15 cellular contexts compared by ENCODE assay signal in the genomic region with DNA sequence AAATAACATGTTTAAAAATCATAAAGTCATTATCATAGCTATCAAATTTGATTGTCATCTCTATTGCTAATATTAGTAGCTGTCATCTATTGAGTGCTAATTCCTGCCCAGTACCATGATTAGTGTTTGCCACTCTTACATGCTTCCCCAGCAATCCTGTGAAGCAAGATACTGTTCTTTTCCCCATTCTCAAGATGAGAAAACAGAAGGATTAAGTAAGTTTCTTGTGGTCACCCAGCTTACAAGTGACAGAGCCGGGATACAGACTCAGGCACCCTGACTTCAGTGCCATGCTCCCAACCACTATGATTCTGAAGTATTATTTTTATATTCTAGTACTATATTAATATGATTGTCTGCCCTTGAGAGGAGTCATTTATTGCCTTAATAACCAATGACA. TPM values are rescaled to one million over a fixed set of nuclear protein-coding genes. Genes with fewer than 3 reads are reported as not detected.
A peak's percentile ranks its signal among the peaks of the same experiment; 100 is the strongest.
DNase-seq lines count a peak whose midpoint lies in the region; ATAC-seq and TF ChIP-seq lines count a peak whose summit lies in the region.
"Had no signal": no experiment of that assay in that cellular context is flagged by ENCODE, and none has a peak within 500 bp of the region (broad histone marks: within the 10 kb centered on the region; RNA-seq: fewer than 3 reads in every experiment).

No MANE protein-coding gene starts in this region.

- DNase-seq in activated CD4-positive, alpha-beta T cell treated with anti-CD3 and anti-CD28 coated beads, Interleukin-2, amount 10 ng/mL, durations not matched to agents 24 days and 14 days = no peak
- DNase-seq in activated CD4-positive, alpha-beta T cell treated with anti-CD3 and anti-CD28 coated beads, Interleukin-2, amount 50 U/mL, for 4 hours = no peak
- peak; percentile 53 for DNase-seq in Karpas-422
- DNase-seq in activated T-helper 1 cell treated with anti-CD3 and anti-CD28 coated beads, Interleukin-12 subunit alpha, Interleukin-12 subunit beta, Interleukin-2, Interleukin-4 antibody, amounts not matched to agents 30 ng/mL and 10 ng/mL and 1 ng/mL, durations not matched to agents 14 hours and 24 hours and 36 hours (ENCODE audit: low spot score) = no peak
- DNase-seq in HCEC 1CT = no peak
- DNase-seq in GM13977 (ENCODE audit: low spot score) = no peak
- no peak for DNase-seq in psoas muscle
- DNase-seq: adrenal gland; foreskin keratinocyte; NCI-H1048; NCI-H82; Right ventricle myocardium superior; stimulated activated CD4-positive, alpha-beta T cell treated with anti-CD3 and anti-CD28 coated beads, Interleukin-15, amount 100 ng/mL, for 24 hours had no signal

- peak overlapping the region; percentile 69 for H3K4me2 ChIP-seq in Karpas-422 (ENCODE audit: low read depth, low read length, poor library complexity, severe bottlenecking)

- intact Hi-C loops in activated CD4-positive, alpha-beta T cell treated with anti-CD3 and anti-CD28 coated beads, Interleukin-2, amount 10 ng/mL, durations not matched to agents 24 days and 14 days (cut with micrococcal nuclease) = no loop called here
- intact Hi-C loops in activated T-helper 1 cell treated with anti-CD3 and anti-CD28 coated beads, Interleukin-12 subunit alpha, Interleukin-12 subunit beta, Interleukin-2, Interleukin-4 antibody, amounts not matched to agents 30 ng/mL and 10 ng/mL and 1 ng/mL, durations not matched to agents 14 hours and 24 hours and 36 hours (cut with micrococcal nuclease) = loop anchor here (2.0 kb wide), 1 partner anchor 17 kb away; no protein-coding TSS in a partner anchor
- intact Hi-C loops in psoas muscle (cut with DNase I) = no loop called here

- H3K9me2 ChIP-seq in Karpas-422 (replicated peaks; ENCODE audit: insufficient read depth, low read length) = no peaks in the 10 kb centered on the region

- H3K27ac ChIP-seq in Karpas-422 (ENCODE audit: low read length) = peak overlapping the region; percentile 85
- H3K27ac ChIP-seq in neutrophil = peak overlapping the region; percentile 48
- H3K27ac ChIP-seq in psoas muscle = no peak overlapping the region
- H3K27ac ChIP-seq: adrenal gland, foreskin keratinocyte had no signal

- H2AFZ ChIP-seq in Karpas-422 (ENCODE audit: low read length) = no peak overlapping the region

- H3K27me3 ChIP-seq in Karpas-422 (ENCODE audit: low read length) = no peaks in the 10 kb centered on the region
- no peaks in the 10 kb centered on the region for H3K27me3 ChIP-seq in neutrophil
- H3K27me3 ChIP-seq in psoas muscle (ENCODE audit: insufficient read depth in 3 of 3, low read length in 2 of 3) = no peaks in the 10 kb centered on the region
- H3K27me3 ChIP-seq: adrenal gland, foreskin keratinocyte had no signal

- H3K79me2 ChIP-seq in Karpas-422 (ENCODE audit: low read length) = no peaks in the 10 kb centered on the region

- ATAC-seq in psoas muscle = no peak
- ATAC-seq: foreskin keratinocyte had no signal

- H3K27me3 Mint-ChIP-seq in activated CD4-positive, alpha-beta T cell treated with anti-CD3 and anti-CD28 coated beads, Interleukin-2, amount 10 ng/mL, durations not matched to agents 24 days and 14 days = no peaks in the 10 kb centered on the region
- no peaks in the 10 kb centered on the region for H3K27me3 Mint-ChIP-seq in activated T-helper 1 cell treated with anti-CD3 and anti-CD28 coated beads, Interleukin-12 subunit alpha, Interleukin-12 subunit beta, Interleukin-2, Interleukin-4 antibody, amounts not matched to agents 30 ng/mL and 10 ng/mL and 1 ng/mL, durations not matched to agents 14 hours and 24 hours and 36 hours (ENCODE audit: insufficient read depth)

- peaks cover 73% of the 10 kb centered on the region for H3K4me1 Mint-ChIP-seq in activated CD4-positive, alpha-beta T cell treated with anti-CD3 and anti-CD28 coated beads, Interleukin-2, amount 10 ng/mL, durations not matched to agents 24 days and 14 days
- H3K4me1 Mint-ChIP-seq in activated T-helper 1 cell treated with anti-CD3 and anti-CD28 coated beads, Interleukin-12 subunit alpha, Interleukin-12 subunit beta, Interleukin-2, Interleukin-4 antibody, amounts not matched to agents 30 ng/mL and 10 ng/mL and 1 ng/mL, durations not matched to agents 14 hours and 24 hours and 36 hours (ENCODE audit: low read depth) = peaks cover 86% of the 10 kb centered on the region
- H3K4me1 Mint-ChIP-seq: nephron had no signal

- peak overlapping the region; percentile 42 for H3K9ac ChIP-seq in Karpas-422 (ENCODE audit: low read length)

- H3K4me3 Mint-ChIP-seq in activated CD4-positive, alpha-beta T cell treated with anti-CD3 and anti-CD28 coated beads, Interleukin-2, amount 10 ng/mL, durations not matched to agents 24 days and 14 days = no peak overlapping the region
- H3K4me3 Mint-ChIP-seq in activated T-helper 1 cell treated with anti-CD3 and anti-CD28 coated beads, Interleukin-12 subunit alpha, Interleukin-12 subunit beta, Interleukin-2, Interleukin-4 antibody, amounts not matched to agents 30 ng/mL and 10 ng/mL and 1 ng/mL, durations not matched to agents 14 hours and 24 hours and 36 hours = no peak overlapping the region
- H3K4me3 Mint-ChIP-seq: nephron had no signal

- H3K27ac Mint-ChIP-seq in activated CD4-positive, alpha-beta T cell treated with anti-CD3 and anti-CD28 coated beads, Interleukin-2, amount 10 ng/mL, durations not matched to agents 24 days and 14 days = peak overlapping the region; percentile 70
- peak overlapping the region; percentile 34 for H3K27ac Mint-ChIP-seq in activated T-helper 1 cell treated with anti-CD3 and anti-CD28 coated beads, Interleukin-12 subunit alpha, Interleukin-12 subunit beta, Interleukin-2, Interleukin-4 antibody, amounts not matched to agents 30 ng/mL and 10 ng/mL and 1 ng/mL, durations not matched to agents 14 hours and 24 hours and 36 hours
- H3K27ac Mint-ChIP-seq: nephron had no signal

- in situ Hi-C loops in GM13977 (cut with MboI; ENCODE audit: low pct_unique_long_range_greater_than_20kb, low sequenced_read_pairs, unreplicated experiment) = no loop called here

- H3K4me1 ChIP-seq in Karpas-422 (ENCODE audit: low read length) = peaks cover 43% of the 10 kb centered on the region
- H3K4me1 ChIP-seq in neutrophil (ENCODE audit: control insufficient read depth in 1 of 2, insufficient read depth in 1 of 2, low read depth in 1 of 2, low read length in 1 of 2) = peaks cover 15 to 18% of the 10 kb centered on the region in 2 experiments
- no peaks in the 10 kb centered on the region for H3K4me1 ChIP-seq in psoas muscle

- 85 to 97% (median 91%) methylated on average over 1 of the region's 1 CpG for WGBS in psoas muscle, 3 donors

- no peaks in the 10 kb centered on the region for H4K20me1 ChIP-seq in Karpas-422 (ENCODE audit: insufficient read depth, low read depth, low read length)

- no peaks in the 10 kb centered on the region for H3K36me3 ChIP-seq in Karpas-422 (ENCODE audit: insufficient read depth, low read length)
- no peaks in the 10 kb centered on the region for H3K36me3 ChIP-seq in neutrophil
- no peaks in the 10 kb centered on the region for H3K36me3 ChIP-seq in psoas muscle (ENCODE audit: insufficient read depth in 1 of 2, low read depth in 1 of 2)
- H3K36me3 ChIP-seq: adrenal gland had no signal

- peaks cover 52% of the 10 kb centered on the region for H3K36me3 Mint-ChIP-seq in activated CD4-positive, alpha-beta T cell treated with anti-CD3 and anti-CD28 coated beads, Interleukin-2, amount 10 ng/mL, durations not matched to agents 24 days and 14 days (ENCODE audit: low read depth)
- H3K36me3 Mint-ChIP-seq in activated T-helper 1 cell treated with anti-CD3 and anti-CD28 coated beads, Interleukin-12 subunit alpha, Interleukin-12 subunit beta, Interleukin-2, Interleukin-4 antibody, amounts not matched to agents 30 ng/mL and 10 ng/mL and 1 ng/mL, durations not matched to agents 14 hours and 24 hours and 36 hours (ENCODE audit: low read depth) = peaks cover 34% of the 10 kb centered on the region

- peaks cover 6% of the 10 kb centered on the region for H3K9me3 Mint-ChIP-seq in activated CD4-positive, alpha-beta T cell treated with anti-CD3 and anti-CD28 coated beads, Interleukin-2, amount 10 ng/mL, durations not matched to agents 24 days and 14 days
- peaks cover under 1% of the 10 kb centered on the region for H3K9me3 Mint-ChIP-seq in activated T-helper 1 cell treated with anti-CD3 and anti-CD28 coated beads, Interleukin-12 subunit alpha, Interleukin-12 subunit beta, Interleukin-2, Interleukin-4 antibody, amounts not matched to agents 30 ng/mL and 10 ng/mL and 1 ng/mL, durations not matched to agents 14 hours and 24 hours and 36 hours

- H3K9me3 ChIP-seq in Karpas-422 (ENCODE audit: low read length) (no peaks in the 10 kb centered on the region), neutrophil (no peaks in the 10 kb centered on the region), psoas muscle (no peaks in the 10 kb centered on the region)
- H3K9me3 ChIP-seq: adrenal gland had no signal

- H3K4me3 ChIP-seq in Karpas-422 (ENCODE audit: low read length) (peak overlapping the region; percentile 44; the same call in 1 of the 2 replicates), neutrophil (ENCODE audit: low read depth in 1 of 2, low read length in 1 of 2) (no peak overlapping the region), psoas muscle (no peak overlapping the region)
- H3K4me3 ChIP-seq: adrenal gland had no signal

- TF ChIP-seq CTCF in neutrophil (IDR thresholded peaks at IDR 0.05) (no peak), GM13977 (IDR thresholded peaks at IDR 0.05; ENCODE audit: extremely low read depth, insufficient read depth, missing control alignments) (no peak), psoas muscle (IDR thresholded peaks at IDR 0.05) (no peak)

RNA-seq across cellular contexts. Expression of a gene that starts 36.5 kb away (rescaled TPM):
- 73.1 and 74.0 TPM in 2 replicates for total RNA-seq in activated CD4-positive, alpha-beta T cell treated with anti-CD3 and anti-CD28 coated beads, Interleukin-2, amount 10 ng/mL, durations not matched to agents 24 days and 14 days
- 2.4 and 8.3 TPM in 2 replicates for total RNA-seq in Karpas-422 (2014; rRNA removed; shearing (Covaris generic); ENCODE audit: low replicate concordance)
- 64.3 and 66.1 TPM in 2 replicates for total RNA-seq in activated T-helper 1 cell treated with anti-CD3 and anti-CD28 coated beads, Interleukin-12 subunit alpha, Interleukin-12 subunit beta, Interleukin-2, Interleukin-4 antibody, amounts not matched to agents 30 ng/mL and 10 ng/mL and 1 ng/mL, durations not matched to agents 14 hours and 24 hours and 36 hours
- total RNA-seq in psoas muscle = 1 to 10 TPM; 2.8 to 4.1 (median 3.2) TPM
- polyA plus RNA-seq in psoas muscle = 1 to 10 TPM; 1.4 to 1.8 (median 1.8) TPM
